8 cellular contexts compared by ENCODE assay signal in the genomic region with DNA sequence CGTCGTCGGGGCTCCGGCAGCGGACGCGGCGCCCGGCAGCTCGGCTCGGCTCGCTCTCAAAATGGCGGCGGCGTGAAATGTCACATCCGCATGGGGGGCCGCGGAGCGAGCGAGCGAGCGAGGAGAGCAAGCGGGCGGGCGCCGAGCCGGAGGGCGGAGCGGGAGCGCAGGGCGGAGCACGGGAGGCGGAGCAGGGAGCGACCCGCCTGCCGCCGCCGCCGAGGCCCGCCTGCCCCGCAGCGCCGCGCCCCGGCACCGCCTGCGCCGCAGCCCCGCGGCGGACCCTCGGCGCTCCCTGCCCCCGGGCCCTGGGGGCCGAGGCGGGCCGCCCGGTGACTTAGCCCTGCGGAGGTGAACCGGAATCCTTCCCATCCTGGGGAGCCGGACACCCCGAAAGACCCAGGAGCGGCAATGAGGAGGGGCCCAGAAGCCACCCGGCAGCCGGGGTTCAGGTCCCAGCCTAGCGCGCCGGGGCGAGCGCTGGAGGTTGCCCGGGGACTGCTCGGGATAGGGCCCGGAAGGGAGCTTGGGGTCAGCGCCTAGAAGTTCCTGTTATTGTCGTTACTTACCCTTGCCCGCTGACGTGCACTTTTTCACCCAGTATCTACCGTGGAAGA. TPM values are rescaled to one million over a fixed set of nuclear protein-coding genes. Genes with fewer than 3 reads are reported as not detected.
DNase-seq lines count a peak whose midpoint lies in the region; ATAC-seq and TF ChIP-seq lines count a peak whose summit lies in the region.

A gene (minus strand): TSS at position 82 of the 617 bp plus-strand sequence. CDS start 621 bp downstream, outside the sequence.

- H3K27me3 ChIP-seq in brain microvascular endothelial cell (replicated peaks) (no peaks in the 10 kb centered on the region), iPS-18a (ENCODE audit: control insufficient read depth, insufficient read depth, low read length) (peaks cover 21% of the 10 kb centered on the region), skeletal muscle tissue (ENCODE audit: control insufficient read depth in 3 of 3, insufficient read depth in 3 of 3, low read length in 3 of 3) (no peaks in the 10 kb centered on the region)

- H3K27ac ChIP-seq in 22Rv1 (peak within 1 kb of the TSS; percentile 38; the same call in 1 of the 2 replicates), brain microvascular endothelial cell (peak within 1 kb of the TSS; percentile 56), iPS-18a (ENCODE audit: low read length) (peak within 1 kb of the TSS; percentile 7), skeletal muscle tissue (ENCODE audit: low read depth, low read length) (peak within 1 kb of the TSS; percentile 70)

- H3K36me3 ChIP-seq in brain microvascular endothelial cell (replicated peaks) = no peaks in the 10 kb centered on the region
- H3K36me3 ChIP-seq in iPS-18a (ENCODE audit: control insufficient read depth, low read depth, low read length) = no peaks in the 10 kb centered on the region
- H3K36me3 ChIP-seq in skeletal muscle tissue (ENCODE audit: control insufficient read depth in 3 of 3, insufficient read depth in 3 of 3, low read length in 3 of 3) = no peaks in the 10 kb centered on the region

- in situ Hi-C loops in brain microvascular endothelial cell (cut with HindIII; ENCODE audit: low pct_ligation_motif_present, low sequenced_read_pairs) = no loop called here

- H3K4me3 ChIP-seq in brain microvascular endothelial cell (ENCODE audit: low read depth, low read length) (peak within 1 kb of the TSS; percentile 76), iPS-18a (ENCODE audit: low read length) (peak within 1 kb of the TSS; percentile 87), skeletal muscle tissue (ENCODE audit: low read length in 3 of 3) (peak within 1 kb of the TSS; percentile 74 to 79 (median 77))

- H3K4me1 ChIP-seq in iPS-18a (ENCODE audit: control insufficient read depth, low read depth, low read length) (peaks cover 47% of the 10 kb centered on the region), skeletal muscle tissue (ENCODE audit: control insufficient read depth in 3 of 3, insufficient read depth in 3 of 3, low read length in 3 of 3) (peaks cover 32 to 35% (median 35%) of the 10 kb centered on the region in 3 donors)

- ATAC-seq in GM18520 (IDR thresholded peaks at IDR 0.05; ENCODE audit: unreplicated experiment) = peak; percentile 89
- peak; percentile 44 for ATAC-seq in HG03060 (IDR thresholded peaks at IDR 0.05; ENCODE audit: low read depth, unreplicated experiment)

- H3K9me3 ChIP-seq in iPS-18a (ENCODE audit: control insufficient read depth, low read depth, low read length) (no peaks in the 10 kb centered on the region), skeletal muscle tissue (ENCODE audit: control insufficient read depth in 3 of 3, low read length in 3 of 3) (no peaks in the 10 kb centered on the region)

- TF ChIP-seq CTCF in 22Rv1 (IDR thresholded peaks at IDR 0.05) = peak; percentile 20
- TF ChIP-seq CTCF in brain microvascular endothelial cell (IDR thresholded peaks at IDR 0.05; ENCODE audit: low read depth, low read length, missing control alignments) = no peak

- DNase-seq in NCI-H2081 treated with DMSO at 0.1 percent for 48 hours (lab: John Stamatoyannopoulos, UW) = peak; percentile 26
- DNase-seq in UCSD-AML1 (lab: John Stamatoyannopoulos, UW; ENCODE audit: unreplicated experiment) = peak; percentile 91
- peak; percentile 66 for DNase-seq in brain microvascular endothelial cell

- H3K9ac ChIP-seq in iPS-18a (ENCODE audit: low read length) = peak within 1 kb of the TSS; percentile 78
- peak within 1 kb of the TSS; percentile 80 to 86 (median 85) for H3K9ac ChIP-seq in skeletal muscle tissue (ENCODE audit: low read depth in 1 of 3, low read length in 3 of 3)

RNA-seq across cellular contexts. Expression of the gene that starts here (rescaled TPM):
- 57.9 TPM for total RNA-seq in skeletal muscle tissue

Comparison
In these comparisons a context has a peak if more than half of its experiments do, and no peak if none do; other contexts are left out.
1. Peak in every context shown above with its lines: DNase-seq, ATAC-seq, H3K4me3 ChIP-seq and H3K27ac ChIP-seq.
2. H3K27ac ChIP-seq: peak in every context shown above with its lines; median percentile 70 in skeletal muscle tissue; 56 in brain microvascular endothelial cell; 38 in 22Rv1; 7 in iPS-18a.
3. DNase-seq: peak in every context shown above with its lines; median percentile 91 in UCSD-AML1; 66 in brain microvascular endothelial cell; 26 in NCI-H2081 treated with DMSO at 0.1 percent for 48 hours.